ENCODE assay signal across 11 cellular contexts in the genomic region with DNA sequence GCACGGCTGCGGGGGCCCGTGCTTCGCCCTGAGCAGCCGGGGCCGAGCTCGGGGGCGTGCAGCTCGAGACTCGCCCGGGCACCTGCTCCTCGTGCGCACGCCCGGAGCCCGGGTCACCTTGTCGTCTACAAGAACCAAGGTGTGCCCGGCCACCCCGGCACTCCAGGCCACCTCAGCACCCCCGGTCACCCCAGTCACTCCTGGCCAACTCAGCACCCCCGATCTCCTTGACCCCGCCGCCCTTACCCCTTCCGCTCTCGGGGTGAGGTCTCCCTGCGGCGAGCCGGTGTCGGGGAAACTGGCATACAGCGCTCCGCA. TPM values are rescaled to one million over a fixed set of nuclear protein-coding genes. Genes with fewer than 3 reads are reported as not detected.
A peak's percentile ranks its signal among the peaks of the same experiment; 100 is the strongest.
DNase-seq lines count a peak whose midpoint lies in the region; ATAC-seq and TF ChIP-seq lines count a peak whose summit lies in the region.
"Had no signal": no experiment of that assay in that cellular context is flagged by ENCODE, and none has a peak within 500 bp of the region (broad histone marks: within the 10 kb centered on the region; RNA-seq: fewer than 3 reads in every experiment).

No MANE protein-coding gene starts in this region.

- H3K27ac ChIP-seq in CD4-positive, alpha-beta T cell (ENCODE audit: low read depth, low read length), result no peak overlapping the region
- H3K27ac ChIP-seq in osteoblast (ENCODE audit: low read depth, low read length), result peak overlapping the region; percentile 84

- DNase-seq in CD4-positive, alpha-beta T cell, result no peak
- DNase-seq in NT2/D1 (ENCODE audit: low read depth, low spot score), result no peak
- no peak for DNase-seq in osteoblast (ENCODE audit: insufficient read length, low spot score, missing footprints)
- DNase-seq in GDM1 (lab: John Stamatoyannopoulos, UW), result no peak
- DNase-seq: OCI-M1; stimulated activated CD4-positive, alpha-beta T cell treated with anti-CD3 and anti-CD28 coated beads, Interleukin-12 subunit alpha, Interleukin-12 subunit beta, amount 100 ng/mL, for 4 hours had no signal

- no peaks in the 10 kb centered on the region for H3K36me3 Mint-ChIP-seq in CD4-positive, alpha-beta T cell (ENCODE audit: low read depth)

- no peaks in the 10 kb centered on the region for H3K9me3 ChIP-seq in CD4-positive, alpha-beta T cell (ENCODE audit: control insufficient read depth, low read length)
- H3K9me3 ChIP-seq in NT2/D1 (ENCODE audit: insufficient read depth, low read length), result no peaks in the 10 kb centered on the region
- no peaks in the 10 kb centered on the region for H3K9me3 ChIP-seq in osteoblast (ENCODE audit: low read depth, low read length)

- H3K4me3 ChIP-seq in NT2/D1 (ENCODE audit: insufficient read length, low read depth), result peak overlapping the region; percentile 62
- peak overlapping the region; percentile 77 for H3K4me3 ChIP-seq in osteoblast (ENCODE audit: insufficient read depth, low read length)

- peaks cover 86% of the 10 kb centered on the region for H3K27me3 Mint-ChIP-seq in CD4-positive, alpha-beta T cell

- H3K36me3 ChIP-seq in NT2/D1 (ENCODE audit: insufficient read depth, insufficient read length, low read length) (peaks cover 9% of the 10 kb centered on the region), osteoblast (ENCODE audit: insufficient read depth, low read length) (peaks cover 19% of the 10 kb centered on the region)

- ATAC-seq in CD4-positive, alpha-beta T cell (ENCODE audit: poor library complexity), result no peak
- ATAC-seq in esophagus mucosa, result peak; percentile 5
- ATAC-seq in GM18511 (IDR thresholded peaks at IDR 0.05; ENCODE audit: unreplicated experiment), result no peak
- ATAC-seq in HG02938 (IDR thresholded peaks at IDR 0.05; ENCODE audit: unreplicated experiment), result no peak
- no peak for ATAC-seq in GM19397 (IDR thresholded peaks at IDR 0.05; ENCODE audit: unreplicated experiment)

- H3K4me1 Mint-ChIP-seq in CD4-positive, alpha-beta T cell (ENCODE audit: low read depth), result peaks cover 19% of the 10 kb centered on the region

- no peak overlapping the region for H3K27ac Mint-ChIP-seq in CD4-positive, alpha-beta T cell
- H3K27ac Mint-ChIP-seq: activated naive CD4-positive, alpha-beta T cell treated with anti-CD3 and anti-CD28 coated beads, Interleukin-2, amount 50 U/mL, for 72 hours had no signal

- peaks cover 63% of the 10 kb centered on the region for H3K27me3 ChIP-seq in CD4-positive, alpha-beta T cell (ENCODE audit: control insufficient read depth, insufficient read depth, low read length)
- H3K27me3 ChIP-seq in NT2/D1 (ENCODE audit: insufficient read depth, insufficient read length) (peaks cover 57% of the 10 kb centered on the region), osteoblast (ENCODE audit: insufficient read depth, low read length) (no peaks in the 10 kb centered on the region)

- intact Hi-C loops in CD4-positive, alpha-beta T cell (cut with DNase I, micrococcal nuclease), result no loop called here

- peak overlapping the region; percentile 12 for H3K4me3 Mint-ChIP-seq in CD4-positive, alpha-beta T cell

- POLR2A ChIA-PET in CD4-positive, alpha-beta T cell (lab: Charles Lee), result interaction anchor here (1.0 to 1.9 kb wide), 2 partner anchors 19 to 153 kb away, joined by 3 to 6 read pairs; no protein-coding TSS in a partner anchor

- H3K4me1 ChIP-seq in NT2/D1 (ENCODE audit: insufficient read depth, insufficient read length) (peaks cover 6% of the 10 kb centered on the region), osteoblast (ENCODE audit: insufficient read depth, low read length) (peaks cover 58% of the 10 kb centered on the region)

- CTCF ChIA-PET in CD4-positive, alpha-beta T cell (lab: Charles Lee), result no interaction called here

- no peaks in the 10 kb centered on the region for H3K9me3 Mint-ChIP-seq in CD4-positive, alpha-beta T cell
- H3K9me3 Mint-ChIP-seq: activated naive CD4-positive, alpha-beta T cell treated with anti-CD3 and anti-CD28 coated beads, Interleukin-2, amount 50 U/mL, for 72 hours had no signal

- H3K4me2 ChIP-seq in osteoblast (ENCODE audit: insufficient read depth, low read length), result peak overlapping the region; percentile 88

- H4K20me1 ChIP-seq in osteoblast (ENCODE audit: insufficient read depth, low read length), result peaks cover 33% of the 10 kb centered on the region

- peaks cover 28% of the 10 kb centered on the region for H3K79me2 ChIP-seq in osteoblast (ENCODE audit: insufficient read depth, low read length)

- no peak for TF ChIP-seq CTCF in CD4-positive, alpha-beta T cell (IDR thresholded peaks at IDR 0.05)
- TF ChIP-seq CTCF in osteoblast (IDR thresholded peaks at IDR 0.05; ENCODE audit: extremely low read depth, low read depth, low read length), result no peak

- H2AFZ ChIP-seq in osteoblast (ENCODE audit: low read length), result peak overlapping the region; percentile 48

- H3K9ac ChIP-seq in NT2/D1 (ENCODE audit: insufficient read length, low read depth), result peak overlapping the region; percentile 57

RNA-seq across cellular contexts. Expression of gene IGFBP3, which starts 0.3 kb away (rescaled TPM):
- 1 to 10 TPM; 8.0 to 10.0 TPM for total RNA-seq in CD4-positive, alpha-beta T cell
- 7.9 TPM for total RNA-seq in esophagus mucosa
- 2,046 and 2,181 TPM in 2 replicates for total RNA-seq in osteoblast

RNA-seq across cellular contexts. Expression of gene IGFBP1, which starts 33.1 kb away (rescaled TPM):
- not detected for total RNA-seq in CD4-positive, alpha-beta T cell
- total RNA-seq in esophagus mucosa, result not detected
- total RNA-seq in osteoblast, result 0.59 and 4.0 TPM in 2 replicates
- total RNA-seq: activated naive CD4-positive, alpha-beta T cell treated with anti-CD3 and anti-CD28 coated beads, Interleukin-2, amount 50 U/mL, for 72 hours had no signal

RNA-seq across cellular contexts. Expression of gene CCDC201, which starts 48.5 kb away (rescaled TPM):
- total RNA-seq in CD4-positive, alpha-beta T cell, result not detected
- total RNA-seq in esophagus mucosa (not detected), osteoblast (not detected in 2 replicates)
- total RNA-seq: activated naive CD4-positive, alpha-beta T cell treated with anti-CD3 and anti-CD28 coated beads, Interleukin-2, amount 50 U/mL, for 72 hours had no signal

Comparison
In these comparisons a context has a peak if more than half of its experiments do, and no peak if none do; other contexts are left out.
1. RNA of gene IGFBP3, which starts 0.3 kb away (total RNA-seq): 2,046 to 2,181 TPM in osteoblast; 8.0 to 10.0 TPM in CD4-positive, alpha-beta T cell and 7.9 TPM in esophagus mucosa (single experiment); every median in the first group is over 100 times any median in the second.